In genomic region chr19:55673889-55674288, GRCh38 we compare ENCODE assay signal across 13 cellular contexts. TPM values are rescaled to one million over a fixed set of nuclear protein-coding genes. Genes with fewer than 3 reads are reported as not detected.
DNase-seq lines count a peak whose midpoint lies in the region; ATAC-seq and TF ChIP-seq lines count a peak whose summit lies in the region.
"Had no signal": no experiment of that assay in that cellular context is flagged by ENCODE, and none has a peak within 500 bp of the region (broad histone marks: within the 10 kb centered on the region; RNA-seq: fewer than 3 reads in every experiment).

No MANE protein-coding gene starts in this region.

- ATAC-seq in GM21367 (IDR thresholded peaks at IDR 0.05; ENCODE audit: unreplicated experiment) = no peak

- H3K9ac ChIP-seq in Karpas-422 (ENCODE audit: low read length) = peak overlapping the region; percentile 93

- H3K4me1 ChIP-seq in Karpas-422 (ENCODE audit: low read length) = peaks cover 73% of the 10 kb centered on the region

- no peak overlapping the region for H2AFZ ChIP-seq in Karpas-422 (ENCODE audit: low read length)

- H3K36me3 ChIP-seq in Karpas-422 (ENCODE audit: insufficient read depth, low read length) = peaks cover 16% of the 10 kb centered on the region

- H3K27me3 ChIP-seq in Karpas-422 (ENCODE audit: low read length) = no peaks in the 10 kb centered on the region
- H3K27me3 ChIP-seq: right atrium auricular region had no signal

- peaks cover 60% of the 10 kb centered on the region for H3K4me1 Mint-ChIP-seq in brain
- peaks cover 62% of the 10 kb centered on the region for H3K4me1 Mint-ChIP-seq in nephron progenitor cell

- TF ChIP-seq CTCF in brain (conservative IDR thresholded peaks at IDR 0.05) (no peak), nephron progenitor cell (IDR thresholded peaks at IDR 0.05) (no peak)

- peaks cover 81% of the 10 kb centered on the region for H3K79me2 ChIP-seq in Karpas-422 (ENCODE audit: low read length)

- peaks cover 5% of the 10 kb centered on the region for H3K27me3 Mint-ChIP-seq in brain
- H3K27me3 Mint-ChIP-seq in nephron progenitor cell (ENCODE audit: low read depth, poor library complexity) = peaks cover 3% of the 10 kb centered on the region

- no peaks in the 10 kb centered on the region for H3K9me3 ChIP-seq in Karpas-422 (ENCODE audit: low read length)
- H3K9me3 ChIP-seq: right atrium auricular region had no signal

- no peaks in the 10 kb centered on the region for H3K9me3 Mint-ChIP-seq in brain
- H3K9me3 Mint-ChIP-seq in nephron progenitor cell = no peaks in the 10 kb centered on the region

- no peak overlapping the region for H3K27ac ChIP-seq in Karpas-422 (ENCODE audit: low read length)

- H3K4me3 ChIP-seq in Karpas-422 (ENCODE audit: low read length) = peak overlapping the region; percentile 82; the same call in 1 of the 2 replicates

- H3K27ac Mint-ChIP-seq in brain (peak overlapping the region in 2 of 5 experiments; percentile 83 to 97), nephron progenitor cell (peak overlapping the region; percentile 92)

- DNase-seq in DMS53 (lab: John Stamatoyannopoulos, UW) (peak; percentile 48), DMS53 treated with DMSO at 0.1 percent for 48 hours (lab: John Stamatoyannopoulos, UW; ENCODE audit: unreplicated experiment) (no peak), Karpas-422 (no peak), nephron progenitor cell (no peak), AML-193 (lab: John Stamatoyannopoulos, UW) (no peak), NCI-H2081 (lab: John Stamatoyannopoulos, UW) (no peak)
- DNase-seq: 8988T, foreskin fibroblast, GOT3, NCI-H1105 treated with DMSO at 0.1 percent for 48 hours had no signal

- no peaks in the 10 kb centered on the region for H3K9me2 ChIP-seq in Karpas-422 (replicated peaks; ENCODE audit: insufficient read depth, low read length)

- H3K4me2 ChIP-seq in Karpas-422 (ENCODE audit: low read depth, low read length, poor library complexity, severe bottlenecking) = peak overlapping the region; percentile 78

- H4K20me1 ChIP-seq in Karpas-422 (ENCODE audit: insufficient read depth, low read depth, low read length) = peaks cover 53% of the 10 kb centered on the region

- H3K36me3 Mint-ChIP-seq in brain (peaks cover 43% of the 10 kb centered on the region), nephron progenitor cell (ENCODE audit: low read depth) (peaks cover 37% of the 10 kb centered on the region)

- H3K4me3 Mint-ChIP-seq in brain (peak overlapping the region; percentile 18 to 99 (median 72)), nephron progenitor cell (peak overlapping the region; percentile 58)

RNA-seq across cellular contexts. Expression of gene EPN1, which starts 1.1 kb away (rescaled TPM):
- total RNA-seq in Karpas-422 (2014; rRNA removed; shearing (Covaris generic); ENCODE audit: low replicate concordance) = 21.2 and 52.5 TPM in 2 replicates
- 174 TPM for polyA plus RNA-seq in brain (ENCODE audit: insufficient read depth, low read depth, low replicate concordance)

RNA-seq across cellular contexts. Expression of gene U2AF2, which starts 19.1 kb away (rescaled TPM):
- 107 and 272 TPM in 2 replicates for total RNA-seq in Karpas-422 (2014; rRNA removed; shearing (Covaris generic); ENCODE audit: low replicate concordance)
- 199 TPM for polyA plus RNA-seq in brain (ENCODE audit: insufficient read depth, low read depth, low replicate concordance)

RNA-seq across cellular contexts. Expression of gene CCDC106, which starts 25.9 kb away (rescaled TPM):
- total RNA-seq in Karpas-422 (2014; rRNA removed; shearing (Covaris generic); ENCODE audit: low replicate concordance) = 26.2 and 54.8 TPM in 2 replicates
- polyA plus RNA-seq in brain (ENCODE audit: insufficient read depth, low read depth, low replicate concordance) = 31.4 TPM

RNA-seq across cellular contexts. Expression of gene ZNF581, which starts 30.4 kb away (rescaled TPM):
- 119 and 128 TPM in 2 replicates for total RNA-seq in Karpas-422 (2014; rRNA removed; shearing (Covaris generic); ENCODE audit: low replicate concordance)
- 24.5 TPM for polyA plus RNA-seq in brain (ENCODE audit: insufficient read depth, low read depth, low replicate concordance)

RNA-seq across cellular contexts. Expression of gene ZNF580, which starts 33.1 kb away (rescaled TPM):
- total RNA-seq in Karpas-422 (2014; rRNA removed; shearing (Covaris generic); ENCODE audit: low replicate concordance) = 44.3 and 47.5 TPM in 2 replicates
- 43.5 TPM for polyA plus RNA-seq in brain (ENCODE audit: insufficient read depth, low read depth, low replicate concordance)
